Comparison of ENCODE assay signal across 28 cellular contexts in the genomic region with DNA sequence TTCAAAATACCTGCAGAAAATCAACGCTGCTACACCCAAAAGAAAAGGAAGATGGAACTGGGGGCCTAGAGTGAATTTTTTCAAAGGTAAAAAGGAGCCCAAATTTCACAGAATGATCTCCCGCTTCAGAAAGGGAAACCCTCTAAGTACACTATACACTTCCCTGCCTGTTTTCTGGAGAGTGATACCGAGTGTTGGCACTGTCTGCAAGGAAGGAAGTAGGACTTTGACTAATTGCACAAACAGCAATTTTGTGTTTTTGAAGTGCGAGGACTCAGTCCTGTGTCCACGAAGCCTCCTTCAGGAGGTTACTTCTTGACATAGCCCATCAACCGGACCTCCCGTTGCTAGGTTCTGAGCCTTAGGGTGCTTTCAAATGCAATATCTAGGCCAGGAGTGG.
"Had no signal": no experiment of that assay in that cellular context is flagged by ENCODE, and none has a peak within 500 bp of the region (broad histone marks: within the 10 kb centered on the region; RNA-seq: fewer than 3 reads in every experiment).

No MANE protein-coding gene starts in this region.

- DNase-seq: colonic mucosa; cortex of kidney; dermis blood vessel endothelial cell; dorsolateral prefrontal cortex; effector CD4-positive, alpha-beta T cell; effector CD8-positive, alpha-beta T cell; effector memory CD4-positive, alpha-beta T cell; effector memory CD8-positive, alpha-beta T cell; endodermal cell; erythroblast; esophagus squamous epithelium; foreskin fibroblast; foreskin keratinocyte; foreskin melanocyte; gastrocnemius medialis; glutamatergic neuron; head of caudate nucleus; heart left ventricle; heart right ventricle had no signal

- H3K4me3 ChIP-seq: colonic mucosa, coronary artery, dorsolateral prefrontal cortex, esophagus muscularis mucosa, esophagus squamous epithelium, gastrocnemius medialis, gastroesophageal sphincter, heart left ventricle, heart right ventricle had no signal

- H3K36me3 ChIP-seq: colonic mucosa, esophagus muscularis mucosa, gastrocnemius medialis, gastroesophageal sphincter, heart left ventricle, heart right ventricle had no signal

- H3K4me1 ChIP-seq: colonic mucosa, foreskin keratinocyte, gastroesophageal sphincter had no signal

- FAIRE-seq: colon, endometrium, endothelial cell of umbilical vein, frontal cortex had no signal

- H3K9me3 ChIP-seq: colonic mucosa, esophagus muscularis mucosa, esophagus squamous epithelium, gastrocnemius medialis, gastroesophageal sphincter, heart left ventricle, heart right ventricle had no signal

- H3K27ac ChIP-seq: colonic mucosa, coronary artery, dorsolateral prefrontal cortex, epithelial cell of prostate, esophagus muscularis mucosa, esophagus squamous epithelium, foreskin keratinocyte, gastrocnemius medialis, gastroesophageal sphincter, heart left ventricle, heart right ventricle had no signal

- ATAC-seq: effector memory CD8-positive, alpha-beta T cell; esophagus mucosa; foreskin keratinocyte; gastrocnemius medialis; gastroesophageal sphincter had no signal

- H3K27me3 ChIP-seq: colonic mucosa, dorsolateral prefrontal cortex, esophagus muscularis mucosa, esophagus squamous epithelium, foreskin keratinocyte, gastrocnemius medialis, gastroesophageal sphincter, heart left ventricle, heart right ventricle had no signal
